ENCODE assay signal across 17 cellular contexts in the genomic region with DNA sequence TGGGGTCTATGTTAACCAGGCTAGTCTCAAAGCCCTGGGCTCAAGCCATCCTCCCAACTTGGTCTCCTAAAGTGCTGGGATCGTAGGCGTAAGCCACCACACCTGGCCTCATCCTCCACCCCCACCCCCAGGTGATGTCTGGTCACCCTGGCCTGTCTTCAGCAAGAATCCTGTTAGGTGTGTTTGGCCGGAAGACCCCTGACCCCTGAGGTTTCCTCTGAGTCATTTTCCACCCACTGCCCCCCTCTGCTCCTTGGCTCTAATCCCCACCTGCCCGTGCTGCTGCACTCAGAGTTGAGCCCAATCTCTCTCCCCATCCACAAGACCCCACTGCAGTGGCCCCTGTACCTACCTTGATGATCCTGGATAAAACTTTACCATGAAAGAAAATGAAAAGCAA. TPM values are rescaled to one million over a fixed set of nuclear protein-coding genes. Genes with fewer than 3 reads are reported as not detected.
A peak's percentile ranks its signal among the peaks of the same experiment; 100 is the strongest.
DNase-seq lines count a peak whose midpoint lies in the region; ATAC-seq and TF ChIP-seq lines count a peak whose summit lies in the region.
"Had no signal": no experiment of that assay in that cellular context is flagged by ENCODE, and none has a peak within 500 bp of the region (broad histone marks: within the 10 kb centered on the region; RNA-seq: fewer than 3 reads in every experiment).

No MANE protein-coding gene starts in this region.

- H2BK20ac ChIP-seq in H9 (ENCODE audit: low read depth, low read length, poor library complexity, severe bottlenecking), result no peak overlapping the region

- H4K91ac ChIP-seq in H9 (ENCODE audit: insufficient read length, low read depth, low read length), result peak overlapping the region; percentile 40

- no peak overlapping the region for H3K27ac ChIP-seq in H9 (ENCODE audit: insufficient read length, low read depth, low read length)
- H3K27ac ChIP-seq in iPS-20b (ENCODE audit: low read length), result no peak overlapping the region
- H3K27ac ChIP-seq: thyroid gland had no signal

- H3K4me1 Mint-ChIP-seq in Calu3 (ENCODE audit: low read depth, unreplicated experiment) (peaks cover 9% of the 10 kb centered on the region), H9 (peaks cover 22 to 35% of the 10 kb centered on the region in 2 experiments)
- H3K4me1 Mint-ChIP-seq in activated T-helper 2 cell treated with anti-CD3 and anti-CD28 coated beads, Interferon-gamma antibody, Interleukin-2, Interleukin-4, amounts not matched to agents 10 μg/mL and 5 μg/mL and 100 μg/mL, durations not matched to agents 14 hours and 24 hours and 36 hours (ENCODE audit: low read depth), result peaks cover 17% of the 10 kb centered on the region
- peaks cover 0 to 7% (median 4%) of the 10 kb centered on the region in 4 donors for H3K4me1 Mint-ChIP-seq in naive thymus-derived CD8-positive, alpha-beta T cell

- no peak overlapping the region for H2AFZ ChIP-seq in H9 (ENCODE audit: low read length)

- no peaks in the 10 kb centered on the region for H4K20me1 ChIP-seq in H9 (ENCODE audit: control insufficient read depth, insufficient read depth, insufficient read length)

- no peaks in the 10 kb centered on the region for H3K79me1 ChIP-seq in H9 (ENCODE audit: insufficient read depth, low read depth, low read length, poor library complexity, severe bottlenecking)

- TF ChIP-seq CTCF in Calu3 (IDR thresholded peaks at IDR 0.05; ENCODE audit: unreplicated experiment) (no peak), H9 (conservative IDR thresholded peaks at IDR 0.05) (no peak)

- H3K9me3 ChIP-seq in H9 (ENCODE audit: control insufficient read depth, low read depth, low read length) (no peaks in the 10 kb centered on the region), iPS-20b (ENCODE audit: insufficient read depth, low read depth, low read length) (no peaks in the 10 kb centered on the region)
- H3K9me3 ChIP-seq: MG63, mucosa of descending colon, thyroid gland had no signal

- H3K23me2 ChIP-seq in H9 (ENCODE audit: insufficient read length, low read depth, low read length, poor library complexity, severe bottlenecking), result no peaks in the 10 kb centered on the region

- peak; percentile 32 for DNase-seq in Calu3
- DNase-seq in H9, result no peak
- no peak for DNase-seq in activated T-helper 2 cell treated with anti-CD3 and anti-CD28 coated beads, Interferon-gamma antibody, Interleukin-2, Interleukin-4, amounts not matched to agents 10 μg/mL and 5 μg/mL and 100 μg/mL, durations not matched to agents 14 hours and 24 hours and 36 hours (ENCODE audit: low spot score)
- no peak for DNase-seq in naive thymus-derived CD8-positive, alpha-beta T cell
- no peak for DNase-seq in NCI-H1694 treated with DMSO at 0.1 percent for 48 hours (lab: John Stamatoyannopoulos, UW)
- DNase-seq: activated CD4-positive, alpha-beta T cell treated with anti-CD3 and anti-CD28 coated beads, Interleukin-2, amount 10 ng/mL, durations not matched to agents 7 days and 5 days; aorta; cerebellar nuclear complex; mucosa of descending colon; NCI-H1436 treated with DMSO at 0.1 percent for 48 hours; retina; SHP77 treated with DMSO at 0.1 percent for 48 hours; T-cell had no signal

- ATAC-seq in naive thymus-derived CD8-positive, alpha-beta T cell, result no peak
- no peak for ATAC-seq in HG03025 (IDR thresholded peaks at IDR 0.05; ENCODE audit: low FRiP score, unreplicated experiment)

- no peak overlapping the region for H3K4me3 ChIP-seq in iPS-20b (ENCODE audit: low read length)
- H3K4me3 ChIP-seq: MG63, mucosa of descending colon, thyroid gland had no signal

- H3K9ac ChIP-seq in H9 (ENCODE audit: extremely low read depth, insufficient read length, low read length) (no peak overlapping the region), iPS-20b (ENCODE audit: low read depth, low read length) (peak overlapping the region; percentile 49; the same call in 1 of the 2 replicates)

- POLR2A ChIA-PET in naive thymus-derived CD8-positive, alpha-beta T cell (lab: Charles Lee), result no interaction called here

- H3K4me3 Mint-ChIP-seq in Calu3 (ENCODE audit: low read depth, unreplicated experiment) (no peak overlapping the region), H9 (no peak overlapping the region; a peak in 1 of 5 replicates)
- no peak overlapping the region for H3K4me3 Mint-ChIP-seq in activated T-helper 2 cell treated with anti-CD3 and anti-CD28 coated beads, Interferon-gamma antibody, Interleukin-2, Interleukin-4, amounts not matched to agents 10 μg/mL and 5 μg/mL and 100 μg/mL, durations not matched to agents 14 hours and 24 hours and 36 hours (ENCODE audit: low read depth)
- peak overlapping the region in 1 of 10 donors; percentile 61 for H3K4me3 Mint-ChIP-seq in naive thymus-derived CD8-positive, alpha-beta T cell
- H3K4me3 Mint-ChIP-seq: activated CD4-positive, alpha-beta T cell treated with anti-CD3 and anti-CD28 coated beads, Interleukin-2, amount 10 ng/mL, durations not matched to agents 7 days and 5 days; T-cell had no signal

- no TSS peak for BruUV-seq in Calu3 (replicated peaks; lab: Mats Ljungman, UMichigan)

- H3K14ac ChIP-seq in H9 (ENCODE audit: insufficient read depth, low read length), result no peak overlapping the region

- no peak overlapping the region for H2BK15ac ChIP-seq in H9 (ENCODE audit: low read depth, low read length)

- H3K56ac ChIP-seq in H9 (ENCODE audit: insufficient read length, low read depth, low read length), result no peak overlapping the region

- H3K27me3 Mint-ChIP-seq in Calu3 (ENCODE audit: unreplicated experiment), result no peaks in the 10 kb centered on the region
- no peaks in the 10 kb centered on the region for H3K27me3 Mint-ChIP-seq in H9 (ENCODE audit: low read depth)
- no peaks in the 10 kb centered on the region for H3K27me3 Mint-ChIP-seq in activated T-helper 2 cell treated with anti-CD3 and anti-CD28 coated beads, Interferon-gamma antibody, Interleukin-2, Interleukin-4, amounts not matched to agents 10 μg/mL and 5 μg/mL and 100 μg/mL, durations not matched to agents 14 hours and 24 hours and 36 hours (ENCODE audit: low read depth)
- H3K27me3 Mint-ChIP-seq in naive thymus-derived CD8-positive, alpha-beta T cell, result no peaks in the 10 kb centered on the region
- H3K27me3 Mint-ChIP-seq: activated CD4-positive, alpha-beta T cell treated with anti-CD3 and anti-CD28 coated beads, Interleukin-2, amount 10 ng/mL, durations not matched to agents 7 days and 5 days; T-cell had no signal

- no peak overlapping the region for H3T11ph ChIP-seq in H9 (ENCODE audit: low read length)

- H3K9me3 Mint-ChIP-seq in Calu3 (ENCODE audit: low read depth, unreplicated experiment) (no peaks in the 10 kb centered on the region), H9 (no peaks in the 10 kb centered on the region)
- H3K9me3 Mint-ChIP-seq in activated T-helper 2 cell treated with anti-CD3 and anti-CD28 coated beads, Interferon-gamma antibody, Interleukin-2, Interleukin-4, amounts not matched to agents 10 μg/mL and 5 μg/mL and 100 μg/mL, durations not matched to agents 14 hours and 24 hours and 36 hours, result no peaks in the 10 kb centered on the region
- no peaks in the 10 kb centered on the region for H3K9me3 Mint-ChIP-seq in naive thymus-derived CD8-positive, alpha-beta T cell
- H3K9me3 Mint-ChIP-seq: activated CD4-positive, alpha-beta T cell treated with anti-CD3 and anti-CD28 coated beads, Interleukin-2, amount 10 ng/mL, durations not matched to agents 7 days and 5 days; T-cell had no signal

- H3K4me2 ChIP-seq in H9 (ENCODE audit: insufficient read depth, insufficient read length, low read length), result no peak overlapping the region

- H4K8ac ChIP-seq in H9 (replicated peaks; ENCODE audit: insufficient read length, low read depth, low read length), result no peak overlapping the region

- intact Hi-C loops in Calu3 (cut with micrococcal nuclease; ENCODE audit: unreplicated experiment), result no loop called here
- intact Hi-C loops in activated T-helper 2 cell treated with anti-CD3 and anti-CD28 coated beads, Interferon-gamma antibody, Interleukin-2, Interleukin-4, amounts not matched to agents 10 μg/mL and 5 μg/mL and 100 μg/mL, durations not matched to agents 14 hours and 24 hours and 36 hours (cut with micrococcal nuclease), result no loop called here

- no peak overlapping the region for H2BK120ac ChIP-seq in H9 (ENCODE audit: low read depth, low read length, poor library complexity, severe bottlenecking)

- H2BK5ac ChIP-seq in H9 (ENCODE audit: insufficient read length, low read length), result no peak overlapping the region

- H2BK12ac ChIP-seq in H9 (ENCODE audit: insufficient read length, low read depth, low read length), result peak overlapping the region; percentile 2

- H3K36me3 Mint-ChIP-seq in Calu3 (ENCODE audit: insufficient read depth, unreplicated experiment), result peaks cover 40% of the 10 kb centered on the region
- peaks cover 2 to 37% (median 6%) of the 10 kb centered on the region in 3 experiments for H3K36me3 Mint-ChIP-seq in H9 (ENCODE audit: insufficient read depth in 1 of 3, low read depth in 3 of 3)
- peaks cover 34% of the 10 kb centered on the region for H3K36me3 Mint-ChIP-seq in activated T-helper 2 cell treated with anti-CD3 and anti-CD28 coated beads, Interferon-gamma antibody, Interleukin-2, Interleukin-4, amounts not matched to agents 10 μg/mL and 5 μg/mL and 100 μg/mL, durations not matched to agents 14 hours and 24 hours and 36 hours (ENCODE audit: low read depth)
- H3K36me3 Mint-ChIP-seq in naive thymus-derived CD8-positive, alpha-beta T cell, result peaks cover 0 to 38% (median 4%) of the 10 kb centered on the region in 3 donors

- H3K23ac ChIP-seq in H9 (ENCODE audit: insufficient read length, low read depth, low read length), result no peak overlapping the region

- H3K18ac ChIP-seq in H9 (ENCODE audit: insufficient read length, low read depth, low read length), result no peak overlapping the region

- peaks cover 11% of the 10 kb centered on the region for H3K36me3 ChIP-seq in iPS-20b (ENCODE audit: insufficient read depth, low read depth, low read length)

- peak overlapping the region; percentile 51; the same call in 1 of the 2 replicates for H3K4ac ChIP-seq in H9 (ENCODE audit: low read depth, low read length)

- no peak overlapping the region for H2AK5ac ChIP-seq in H9 (ENCODE audit: insufficient read length, low read length)

- H3K27ac Mint-ChIP-seq in Calu3 (ENCODE audit: unreplicated experiment), result no peak overlapping the region
- peak overlapping the region; percentile 17 to 98 (median 79); a peak in 3 of 7 replicates for H3K27ac Mint-ChIP-seq in H9
- H3K27ac Mint-ChIP-seq in activated T-helper 2 cell treated with anti-CD3 and anti-CD28 coated beads, Interferon-gamma antibody, Interleukin-2, Interleukin-4, amounts not matched to agents 10 μg/mL and 5 μg/mL and 100 μg/mL, durations not matched to agents 14 hours and 24 hours and 36 hours, result peak overlapping the region; percentile 53
- peak overlapping the region in 2 of 10 donors; percentile 81 to 90 for H3K27ac Mint-ChIP-seq in naive thymus-derived CD8-positive, alpha-beta T cell
- H3K27ac Mint-ChIP-seq: activated CD4-positive, alpha-beta T cell treated with anti-CD3 and anti-CD28 coated beads, Interleukin-2, amount 10 ng/mL, durations not matched to agents 7 days and 5 days had no signal

- no peaks in the 10 kb centered on the region for H3K79me2 ChIP-seq in H9 (ENCODE audit: insufficient read depth, low read length)

- CTCF ChIA-PET in Calu3 (lab: Charles Lee), result no interaction called here

- WGBS in H9 (ENCODE audit: extremely low coverage, insufficient read length, low lambda C conversion rate), result no CpG with 5 or more reads among the region's 4 CpGs

- H3K4me1 ChIP-seq in H9 (ENCODE audit: insufficient read depth, low read length) (peaks cover 2% of the 10 kb centered on the region; the same call in 1 of the 2 replicates), iPS-20b (ENCODE audit: insufficient read depth, low read length) (peaks cover 3% of the 10 kb centered on the region; the same call in 1 of the 2 replicates)

- no peak overlapping the region for H4K5ac ChIP-seq in H9 (ENCODE audit: insufficient read length, low read depth, low read length)

- H3K27me3 ChIP-seq in H9 (ENCODE audit: insufficient read depth, low read length) (no peaks in the 10 kb centered on the region), iPS-20b (ENCODE audit: insufficient read depth, low read length) (no peaks in the 10 kb centered on the region)
- H3K27me3 ChIP-seq: MG63, thyroid gland had no signal

RNA-seq across cellular contexts. Expression of a gene that starts 25.2 kb away (rescaled TPM):
- total RNA-seq in Calu3 (2022), result 10.0 and 13.1 TPM in 2 replicates
- 22.5 TPM in 2 replicates for total RNA-seq in H9 (2021)
- total RNA-seq in activated T-helper 2 cell treated with anti-CD3 and anti-CD28 coated beads, Interferon-gamma antibody, Interleukin-2, Interleukin-4, amounts not matched to agents 10 μg/mL and 5 μg/mL and 100 μg/mL, durations not matched to agents 14 hours and 24 hours and 36 hours, result 10.6 and 12.1 TPM in 2 replicates
- 1 to 10 TPM; 4.8 to 6.4 TPM for total RNA-seq in naive thymus-derived CD8-positive, alpha-beta T cell
- polyA plus RNA-seq in naive thymus-derived CD8-positive, alpha-beta T cell, result 1 to 10 TPM; 3.1 to 4.3 (median 3.7) TPM

RNA-seq across cellular contexts. Expression of a gene that starts 25.3 kb away (rescaled TPM):
- total RNA-seq in Calu3 (2022), result 25.7 and 26.3 TPM in 2 replicates
- 48.0 and 50.3 TPM in 2 replicates for total RNA-seq in H9 (2021)
- 34.3 and 38.8 TPM in 2 replicates for total RNA-seq in activated T-helper 2 cell treated with anti-CD3 and anti-CD28 coated beads, Interferon-gamma antibody, Interleukin-2, Interleukin-4, amounts not matched to agents 10 μg/mL and 5 μg/mL and 100 μg/mL, durations not matched to agents 14 hours and 24 hours and 36 hours
- total RNA-seq in naive thymus-derived CD8-positive, alpha-beta T cell, result 10 to 100 TPM; 24.8 to 27.7 TPM
- 100 to 1,000 TPM in 2 of 3 donors, 10 to 100 TPM in 1; 99.3 to 116 (median 115) TPM for polyA plus RNA-seq in naive thymus-derived CD8-positive, alpha-beta T cell

RNA-seq across cellular contexts. Expression of a gene that starts 48.7 kb away (rescaled TPM):
- 1.7 and 2.2 TPM in 2 replicates for total RNA-seq in Calu3 (2022)
- 0.74 and 0.81 TPM in 2 replicates for total RNA-seq in H9 (2021)
- total RNA-seq in activated T-helper 2 cell treated with anti-CD3 and anti-CD28 coated beads, Interferon-gamma antibody, Interleukin-2, Interleukin-4, amounts not matched to agents 10 μg/mL and 5 μg/mL and 100 μg/mL, durations not matched to agents 14 hours and 24 hours and 36 hours, result 1.4 and 2.1 TPM in 2 replicates
- 1 to 10 TPM in 1 of 2 experiments, under 1 TPM in 1; 0.96 to 1.5 TPM for total RNA-seq in naive thymus-derived CD8-positive, alpha-beta T cell
- polyA plus RNA-seq in naive thymus-derived CD8-positive, alpha-beta T cell, result under 1 TPM in 1 of 3 donors, not detected in 2; 0.08 TPM
